ENCODE assay signal across 17 cellular contexts in the genomic region with DNA sequence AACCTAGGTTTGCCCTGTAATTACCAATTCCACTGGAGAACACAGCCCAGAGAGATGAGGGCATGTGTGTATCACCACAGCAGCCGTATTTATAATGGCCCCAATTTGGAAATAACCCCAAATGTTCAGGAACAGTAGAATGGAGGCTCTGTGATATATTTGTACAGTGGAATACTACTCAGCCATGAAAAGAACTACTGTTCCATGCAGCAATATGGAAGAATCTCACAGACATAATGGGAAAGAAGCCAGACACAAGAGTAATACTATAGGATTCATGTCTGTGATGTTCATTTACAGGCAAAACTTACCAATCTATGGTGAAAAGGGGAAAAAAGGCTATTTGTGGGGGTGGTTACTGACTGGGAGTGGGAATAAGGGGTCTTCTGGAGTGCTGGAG.
DNase-seq lines count a peak whose midpoint lies in the region; ATAC-seq and TF ChIP-seq lines count a peak whose summit lies in the region.
"Had no signal": no experiment of that assay in that cellular context is flagged by ENCODE, and none has a peak within 500 bp of the region (broad histone marks: within the 10 kb centered on the region; RNA-seq: fewer than 3 reads in every experiment).

No MANE protein-coding gene starts in this region.

- no peak overlapping the region for H3K4me3 Mint-ChIP-seq in activated T-cell treated with anti-CD3 and anti-CD28 coated beads, Interleukin-2, amount 50 U/mL, for 72 hours
- H3K4me3 Mint-ChIP-seq in immature natural killer cell, result no peak overlapping the region
- H3K4me3 Mint-ChIP-seq: H9 had no signal

- H3K4me1 ChIP-seq in stomach smooth muscle (ENCODE audit: control insufficient read depth, insufficient read depth, low read length), result peaks cover 41% of the 10 kb centered on the region

- H3K27ac Mint-ChIP-seq in activated T-cell treated with anti-CD3 and anti-CD28 coated beads, Interleukin-2, amount 50 U/mL, for 72 hours, result peak overlapping the region; percentile 27
- H3K27ac Mint-ChIP-seq in immature natural killer cell, result peak overlapping the region in 5 of 6 donors; percentile 18 to 87 (median 46)
- H3K27ac Mint-ChIP-seq: H9 had no signal

- no peak for TF ChIP-seq CTCF in VCaP (conservative IDR thresholded peaks at IDR 0.05)
- no peak for TF ChIP-seq CTCF in foreskin fibroblast (IDR thresholded peaks at IDR 0.05; ENCODE audit: low read depth, low read length)

- H3K27ac ChIP-seq in VCaP, result peak overlapping the region; percentile 92; the same call in 1 of the 2 replicates
- peak overlapping the region; percentile 49 for H3K27ac ChIP-seq in stomach smooth muscle (ENCODE audit: low read length)
- H3K27ac ChIP-seq: Peyer's patch had no signal

- H3K9me3 Mint-ChIP-seq in activated T-cell treated with anti-CD3 and anti-CD28 coated beads, Interleukin-2, amount 50 U/mL, for 72 hours, result no peaks in the 10 kb centered on the region
- H3K9me3 Mint-ChIP-seq in immature natural killer cell, result no peaks in the 10 kb centered on the region
- H3K9me3 Mint-ChIP-seq: H9 had no signal

- no peak overlapping the region for H3K9ac ChIP-seq in stomach smooth muscle (ENCODE audit: low read length in 2 of 2)

- peaks cover 28 to 66% of the 10 kb centered on the region in 2 donors for H3K36me3 Mint-ChIP-seq in activated T-cell treated with anti-CD3 and anti-CD28 coated beads, Interleukin-2, amount 50 U/mL, for 72 hours (ENCODE audit: insufficient read depth in 2 of 2)
- H3K36me3 Mint-ChIP-seq in immature natural killer cell, result peaks cover 29 to 80% (median 60%) of the 10 kb centered on the region in 3 donors

- no peak for DNase-seq in activated T-cell treated with anti-CD3 and anti-CD28 coated beads, Interleukin-2, amount 50 U/mL, for 72 hours
- no peak for DNase-seq in activated T-cell treated with anti-CD3 and anti-CD28 coated beads, Interleukin-2, amount 50 U/mL, for 48 hours
- no peak for DNase-seq in immature natural killer cell
- no peak for DNase-seq in DMS79 (lab: John Stamatoyannopoulos, UW)
- no peak for DNase-seq in foreskin fibroblast
- DNase-seq: GF-D8, H9, MG63, NCI-H1417, NCI-H1694 treated with DMSO at 0.1 percent for 48 hours, NCI-H2081 treated with DMSO at 0.1 percent for 48 hours, NCI-H2171 treated with DMSO at 0.1 percent for 48 hours, NCI-H524 treated with DMSO at 0.1 percent for 48 hours had no signal

- no peaks in the 10 kb centered on the region for H3K9me3 ChIP-seq in stomach smooth muscle (ENCODE audit: control insufficient read depth in 2 of 2, low read length in 2 of 2)
- H3K9me3 ChIP-seq: MG63, Peyer's patch had no signal

- peaks cover 0 to 15% of the 10 kb centered on the region in 2 donors for H3K36me3 ChIP-seq in stomach smooth muscle (ENCODE audit: control insufficient read depth in 2 of 2, insufficient read depth in 2 of 2, low read length in 2 of 2)

- peaks cover 29% of the 10 kb centered on the region for H3K4me1 Mint-ChIP-seq in activated T-cell treated with anti-CD3 and anti-CD28 coated beads, Interleukin-2, amount 50 U/mL, for 72 hours (ENCODE audit: low read depth)
- peaks cover 47 to 79% of the 10 kb centered on the region in 2 donors for H3K4me1 Mint-ChIP-seq in immature natural killer cell

- ATAC-seq in activated T-cell treated with anti-CD3 and anti-CD28 coated beads, Interleukin-2, amount 50 U/mL, for 72 hours (replicated peaks in 1 of 2), result no peak
- ATAC-seq in GM19397 (IDR thresholded peaks at IDR 0.05; ENCODE audit: unreplicated experiment), result no peak

- no peaks in the 10 kb centered on the region for H3K27me3 Mint-ChIP-seq in activated T-cell treated with anti-CD3 and anti-CD28 coated beads, Interleukin-2, amount 50 U/mL, for 72 hours (ENCODE audit: low read depth)
- H3K27me3 Mint-ChIP-seq in immature natural killer cell (ENCODE audit: low read depth in 3 of 3), result peaks cover 5 to 59% (median 26%) of the 10 kb centered on the region in 3 donors

- no peaks in the 10 kb centered on the region for H3K27me3 ChIP-seq in stomach smooth muscle (ENCODE audit: control insufficient read depth in 1 of 2, insufficient read depth in 2 of 2, low read length in 2 of 2)
- H3K27me3 ChIP-seq: MG63, Peyer's patch had no signal

- H3K4me3 ChIP-seq in stomach smooth muscle (ENCODE audit: low read length in 2 of 2), result no peak overlapping the region
- no peak overlapping the region for H3K4me3 ChIP-seq in foreskin fibroblast (ENCODE audit: low read depth in 1 of 2, low read length in 2 of 2)
- H3K4me3 ChIP-seq: MG63, Peyer's patch had no signal
